ENCODE assay signal across 1 cellular context in the genomic region with DNA sequence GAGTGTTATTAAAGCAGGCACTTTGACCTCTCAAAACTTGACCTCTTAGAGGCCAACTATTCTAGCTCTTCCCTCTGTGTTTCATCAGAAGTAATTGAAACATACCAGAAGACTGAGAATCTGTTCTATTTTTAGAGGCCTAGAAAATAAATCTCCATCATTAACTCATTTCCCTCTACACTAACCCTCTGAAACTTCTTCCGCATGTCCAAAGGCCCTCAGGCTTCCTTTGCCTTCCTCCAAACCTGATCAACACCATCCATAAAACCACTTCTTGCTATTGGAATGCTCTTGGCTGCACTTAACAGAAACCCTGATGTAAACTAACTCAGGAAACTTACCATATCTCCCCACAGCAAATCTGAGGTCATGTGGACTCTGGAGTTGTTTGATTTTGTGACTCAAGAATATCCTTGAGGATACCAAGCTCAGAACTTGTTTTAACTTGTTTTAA.
A peak's percentile ranks its signal among the peaks of the same experiment; 100 is the strongest.
TF ChIP-seq lines count a peak whose summit lies in the region.

No MANE protein-coding gene starts in this region.

TF ChIP-seq in IMR-90, 13 proteins besides CTCF, POLR2A, EP300 and RAD21:
- TF ChIP-seq NFE2L2 (IDR thresholded peaks at IDR 0.05; ENCODE audit: low read depth, low read length) (no peak), SMC3 (IDR thresholded peaks at IDR 0.05; ENCODE audit: low read depth, low read length) (no peak), CHD1 (IDR thresholded peaks at IDR 0.05; ENCODE audit: low read depth, low read length) (no peak), MXI1 (IDR thresholded peaks at IDR 0.05; ENCODE audit: borderline replicate concordance, low read depth, low read length) (no peak), CEBPB (IDR thresholded peaks at IDR 0.05; ENCODE audit: low read depth, low read length) (0 out of 2 replicates have a peak, but pooled peaks have one; percentile 12), FOS (IDR thresholded peaks at IDR 0.05; ENCODE audit: low read depth, low read length) (no peak), MAFK (IDR thresholded peaks at IDR 0.05; ENCODE audit: low read depth, low read length) (no peak), BHLHE40 (IDR thresholded peaks at IDR 0.05; ENCODE audit: low read depth, low read length) (no peak), RCOR1 (IDR thresholded peaks at IDR 0.05; ENCODE audit: insufficient replicate concordance, low read length) (no peak)
